ENCODE assay signal across 1 cellular context in the genomic region with DNA sequence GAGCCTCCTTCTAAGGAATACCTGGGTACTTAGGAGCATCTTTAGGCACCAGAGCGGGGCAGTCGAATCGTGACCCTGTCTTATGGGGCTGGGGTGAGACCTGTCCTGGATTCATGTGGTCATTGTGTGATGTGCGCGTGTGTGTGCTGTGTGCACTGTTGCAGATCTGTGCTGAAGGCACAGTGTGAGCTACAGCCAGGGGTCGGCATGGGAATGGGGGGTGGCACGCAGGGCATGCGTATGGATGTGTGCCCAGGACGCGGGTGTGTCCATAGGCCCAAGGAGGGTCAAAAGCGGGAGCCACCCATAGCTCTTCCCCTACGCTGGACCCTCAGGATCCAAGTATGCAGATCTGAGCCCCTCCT.
TF ChIP-seq lines count a peak whose summit lies in the region.

No MANE protein-coding gene starts in this region.

TF ChIP-seq in A549, 52 proteins besides CTCF, POLR2A, EP300 and RAD21 (continued from another document):
- TF ChIP-seq USF2 (IDR thresholded peaks at IDR 0.05) (no peak), HOXB5 (CRISPR knock-in tag; IDR thresholded peaks at IDR 0.05) (no peak), ZFP36 (IDR thresholded peaks at IDR 0.05; ENCODE audit: borderline replicate concordance, partially characterized antibody) (no peak), KDM1A (IDR thresholded peaks at IDR 0.05; ENCODE audit: low read depth) (no peak)
